Comparison of ENCODE assay signal across 7 cellular contexts in the genomic region with DNA sequence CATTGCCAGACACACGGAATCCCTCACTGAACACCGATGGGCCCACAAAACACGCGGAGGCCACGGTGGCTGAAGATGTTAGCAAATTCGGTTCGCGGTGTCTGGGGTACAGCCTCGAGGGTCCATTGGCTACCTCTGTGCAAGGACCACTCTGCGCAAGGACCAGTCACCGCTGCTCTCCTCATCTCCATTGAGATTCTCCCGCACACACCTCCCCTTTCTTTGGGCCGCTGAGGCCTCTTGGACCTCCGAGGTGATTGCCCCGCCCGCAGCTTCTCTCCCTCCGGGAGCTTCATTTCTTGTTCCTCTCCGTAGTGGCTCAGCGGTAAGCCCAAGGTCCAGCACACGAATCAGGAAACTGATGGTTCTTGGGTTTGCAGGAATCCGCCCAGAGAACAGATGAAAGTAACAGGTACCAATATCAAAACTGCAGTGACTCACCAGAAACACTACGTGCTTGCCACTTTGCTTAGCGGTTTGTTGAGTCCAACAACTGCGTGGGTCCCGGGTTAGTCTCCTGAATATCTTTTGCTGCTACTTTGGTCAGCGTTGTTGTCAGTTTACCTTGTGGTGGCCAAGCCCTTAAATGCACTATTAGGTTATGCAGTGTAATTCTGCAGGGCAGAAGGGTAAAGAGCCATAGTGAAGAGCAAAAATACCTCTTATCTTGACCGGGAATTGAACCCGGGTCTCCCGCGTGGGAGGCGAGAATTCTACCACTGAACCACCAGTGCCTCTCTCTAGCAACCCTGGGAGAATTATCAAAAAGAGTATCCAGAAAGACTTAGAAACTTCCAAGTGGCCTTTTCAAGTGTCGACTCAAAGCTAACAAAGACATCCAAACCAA.
A peak's percentile ranks its signal among the peaks of the same experiment; 100 is the strongest.
DNase-seq lines count a peak whose midpoint lies in the region; ATAC-seq and TF ChIP-seq lines count a peak whose summit lies in the region.
"Not testable (repeated sequence)": the region's sequence is repeated elsewhere in the genome, so short reads cannot be mapped to it uniquely, and the experiment has no call there.

No MANE protein-coding gene starts in this region.

- intact Hi-C loops in heart left ventricle (cut with DNase I); ovary (cut with DNase I): not testable (repeated sequence)

- peak; percentile 66 for ATAC-seq in HG03103 (IDR thresholded peaks at IDR 0.05; ENCODE audit: low read depth, unreplicated experiment)
- ATAC-seq in heart left ventricle, result peak in 2 of 4 donors; percentile 73 to 78

- H3K4me1 ChIP-seq in heart left ventricle; ovary (ENCODE audit: insufficient read depth): not testable (repeated sequence)

- 13 to 57% (median 30%) methylated on average over 6 to 21 of the region's 32 CpGs for WGBS in heart left ventricle, 4 donors
- 6 to 42% (median 20%) methylated on average over 9 to 19 of the region's 32 CpGs for WGBS in ovary, 3 donors

- H3K27me3 ChIP-seq in heart left ventricle, ovary: not testable (repeated sequence)

- not testable (repeated sequence) for H3K9me3 ChIP-seq in heart left ventricle, ovary

- in situ Hi-C loops in GM13977 (cut with MboI; ENCODE audit: low pct_unique_long_range_greater_than_20kb, low sequenced_read_pairs, unreplicated experiment), result not testable (repeated sequence)

- TF ChIP-seq EP300 in ovary (IDR thresholded peaks at IDR 0.05), result not testable (repeated sequence)

- DNase-seq in GM13977 (ENCODE audit: low spot score) (peak; percentile 13), NCI-H510A (lab: John Stamatoyannopoulos, UW) (peak; percentile 5), UCSD-AML1 (lab: John Stamatoyannopoulos, UW; ENCODE audit: unreplicated experiment) (peak; percentile 64), astrocyte of the hippocampus (ENCODE audit: low read depth, low spot score) (peak; percentile 87), heart left ventricle (peak in 3 of 5 donors; percentile 22 to 44 (median 23)), ovary (peak in 4 of 5 donors; percentile 12 to 39 (median 28))

- H3K27ac ChIP-seq in heart left ventricle, ovary: not testable (repeated sequence)

- TF ChIP-seq CTCF in GM13977 (IDR thresholded peaks at IDR 0.05; ENCODE audit: extremely low read depth, insufficient read depth, missing control alignments); heart left ventricle (IDR thresholded peaks at IDR 0.05); ovary (IDR thresholded peaks at IDR 0.05): not testable (repeated sequence)

- H3K36me3 ChIP-seq in heart left ventricle, ovary: not testable (repeated sequence)

- not testable (repeated sequence) for TF ChIP-seq POLR2A in heart left ventricle (IDR thresholded peaks at IDR 0.05); ovary (IDR thresholded peaks at IDR 0.05)

- H3K4me3 ChIP-seq in heart left ventricle, ovary: not testable (repeated sequence)

Comparison
In these comparisons a context has a peak if more than half of its experiments do, and no peak if none do; other contexts are left out.
1. DNase-seq: peak in every context shown above with its lines; median percentile 87 in astrocyte of the hippocampus; 64 in UCSD-AML1; 28 in ovary; 23 in heart left ventricle; 13 in GM13977; 5 in NCI-H510A.